18 cellular contexts compared by ENCODE assay signal in genomic region chr13:29801102-29801501, GRCh38.
"Had no signal": no experiment of that assay in that cellular context is flagged by ENCODE, and none has a peak within 500 bp of the region (broad histone marks: within the 10 kb centered on the region; RNA-seq: fewer than 3 reads in every experiment).

No MANE protein-coding gene starts in this region.

- ATAC-seq: activated CD4-positive, alpha-beta T cell treated with anti-CD3 and anti-CD28 coated beads for 36 hours; activated CD8-positive, alpha-beta memory T cell treated with anti-CD3 and anti-CD28 coated beads, Interleukin-2, amount 10 ng/mL, durations not matched to agents 7 days and 5 days; foreskin keratinocyte had no signal

- H3K27me3 Mint-ChIP-seq: activated CD4-positive, alpha-beta memory T cell treated with anti-CD3 and anti-CD28 coated beads for 36 hours; activated CD4-positive, alpha-beta T cell treated with anti-CD3 and anti-CD28 coated beads for 36 hours; activated CD8-positive, alpha-beta memory T cell treated with anti-CD3 and anti-CD28 coated beads, Interleukin-2, amount 10 ng/mL, durations not matched to agents 7 days and 5 days; activated naive CD4-positive, alpha-beta T cell treated with anti-CD3 and anti-CD28 coated beads, Interleukin-2, amount 50 U/mL, for 24 hours had no signal

- H3K9me3 Mint-ChIP-seq: activated naive CD4-positive, alpha-beta T cell treated with anti-CD3 and anti-CD28 coated beads, Interleukin-2, amount 50 U/mL, for 24 hours; activated T-helper 2 cell treated with anti-CD3 and anti-CD28 coated beads, Interferon-gamma antibody, Interleukin-2, Interleukin-4, amounts not matched to agents 10 μg/mL and 5 μg/mL and 100 μg/mL, durations not matched to agents 14 hours and 24 hours and 36 hours had no signal

- H3K36me3 ChIP-seq: lower lobe of right lung, neutrophil, tibial nerve had no signal

- H3K27ac Mint-ChIP-seq: activated CD4-positive, alpha-beta memory T cell treated with anti-CD3 and anti-CD28 coated beads for 36 hours; activated CD4-positive, alpha-beta T cell treated with anti-CD3 and anti-CD28 coated beads for 36 hours; activated CD8-positive, alpha-beta memory T cell treated with anti-CD3 and anti-CD28 coated beads, Interleukin-2, amount 10 ng/mL, durations not matched to agents 7 days and 5 days; activated naive CD4-positive, alpha-beta T cell treated with anti-CD3 and anti-CD28 coated beads, Interleukin-2, amount 50 U/mL, for 24 hours; activated T-helper 2 cell treated with anti-CD3 and anti-CD28 coated beads, Interferon-gamma antibody, Interleukin-2, Interleukin-4, amounts not matched to agents 10 μg/mL and 5 μg/mL and 100 μg/mL, durations not matched to agents 14 hours and 24 hours and 36 hours had no signal

- H3K36me3 Mint-ChIP-seq: activated CD4-positive, alpha-beta memory T cell treated with anti-CD3 and anti-CD28 coated beads for 36 hours; activated naive CD4-positive, alpha-beta T cell treated with anti-CD3 and anti-CD28 coated beads, Interleukin-2, amount 50 U/mL, for 24 hours had no signal

- H3K4me1 ChIP-seq: lower lobe of right lung, parathyroid adenoma had no signal

- H3K27ac ChIP-seq: foreskin keratinocyte, lower lobe of right lung, parathyroid adenoma, tibial nerve, VCaP had no signal

- H3K4me3 Mint-ChIP-seq: activated CD4-positive, alpha-beta memory T cell treated with anti-CD3 and anti-CD28 coated beads for 36 hours; activated CD4-positive, alpha-beta T cell treated with anti-CD3 and anti-CD28 coated beads for 36 hours; activated CD8-positive, alpha-beta memory T cell treated with anti-CD3 and anti-CD28 coated beads, Interleukin-2, amount 10 ng/mL, durations not matched to agents 7 days and 5 days; activated naive CD4-positive, alpha-beta T cell treated with anti-CD3 and anti-CD28 coated beads, Interleukin-2, amount 50 U/mL, for 24 hours had no signal

- H3K4me3 ChIP-seq: lower lobe of right lung, tibial nerve had no signal

- DNase-seq: activated CD4-positive, alpha-beta memory T cell treated with anti-CD3 and anti-CD28 coated beads for 36 hours; activated CD4-positive, alpha-beta T cell treated with anti-CD3 and anti-CD28 coated beads for 36 hours; activated CD8-positive, alpha-beta memory T cell treated with anti-CD3 and anti-CD28 coated beads, Interleukin-2, amount 10 ng/mL, durations not matched to agents 7 days and 5 days; activated T-cell treated with anti-CD3 and anti-CD28 coated beads, Interleukin-2, amount 50 U/mL, for 1 hour; effector CD4-positive, alpha-beta T cell; foreskin keratinocyte; midbrain; retina; stimulated activated CD4-positive, alpha-beta T cell treated with anti-CD3 and anti-CD28 coated beads, Interleukin-2, amount 100 ng/mL, for 48 hours; stimulated activated naive CD4-positive, alpha-beta T cell treated with Interleukin-2 at 50 U/mL for 16 hours; T-helper 1 cell had no signal

- H3K9me3 ChIP-seq: lower lobe of right lung, neutrophil, tibial nerve had no signal
